Comparison of ENCODE assay signal across 14 cellular contexts in the genomic region with DNA sequence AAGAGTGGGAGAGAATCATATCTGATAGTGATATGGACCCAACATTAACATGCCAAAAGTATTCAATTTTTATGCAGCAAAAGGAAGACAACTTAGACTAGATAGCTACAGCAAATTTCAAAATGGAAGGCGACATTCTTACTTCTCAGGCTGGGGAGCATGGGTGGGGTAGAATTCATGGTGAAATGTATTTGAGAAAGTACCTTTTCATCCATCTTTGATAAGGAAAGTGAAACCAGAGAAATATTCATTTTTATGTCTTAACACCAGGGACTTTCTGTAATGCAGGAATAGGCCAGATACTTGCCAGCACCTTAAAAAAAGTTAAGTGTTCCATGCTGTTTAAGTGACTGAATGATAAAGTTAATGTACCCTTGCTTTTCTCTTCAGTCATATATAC. TPM values are rescaled to one million over a fixed set of nuclear protein-coding genes. Genes with fewer than 3 reads are reported as not detected.
DNase-seq lines count a peak whose midpoint lies in the region; FAIRE-seq and TF ChIP-seq lines count a peak whose summit lies in the region.
"Had no signal": no experiment of that assay in that cellular context is flagged by ENCODE, and none has a peak within 500 bp of the region (broad histone marks: within the 10 kb centered on the region; RNA-seq: fewer than 3 reads in every experiment).

No MANE protein-coding gene starts in this region.

- H3K27me3 ChIP-seq in mammary epithelial cell (ENCODE audit: insufficient read depth, low read length) (no peaks in the 10 kb centered on the region), OCI-LY3 (ENCODE audit: low read depth, low read length) (no peaks in the 10 kb centered on the region), stomach (no peaks in the 10 kb centered on the region)
- H3K27me3 ChIP-seq: right lobe of liver, transverse colon had no signal

- H3K27ac ChIP-seq in mammary epithelial cell (ENCODE audit: insufficient read depth, low read depth, low read length) (no peak overlapping the region), OCI-LY3 (ENCODE audit: low read length) (no peak overlapping the region), coronary artery (peak overlapping the region; percentile 21 to 35), stomach (peak overlapping the region in 3 of 5 donors; percentile 70 to 100 (median 73))
- H3K27ac ChIP-seq: SK-N-MC, transverse colon had no signal

- CTCF ChIA-PET in MCF 10A (lab: Yijun Ruan, JAX), result interaction anchor here (1.2 kb wide), 1 partner anchor 750 kb away, joined by 3 read pairs; no protein-coding TSS in a partner anchor
- CTCF ChIA-PET in mammary epithelial cell (lab: Charles Lee; ENCODE audit: low non-redundant PET), result no interaction called here

- intact Hi-C loops in MCF 10A (cut with micrococcal nuclease), result no loop called here
- intact Hi-C loops in mammary epithelial cell (cut with micrococcal nuclease), result no loop called here
- intact Hi-C loops in stomach (cut with DNase I; ENCODE audit: low total_unique reads), result no loop called here

- no peaks in the 10 kb centered on the region for H3K36me3 ChIP-seq in mammary epithelial cell (ENCODE audit: insufficient read depth, low read length)
- peaks cover 46% of the 10 kb centered on the region for H3K36me3 ChIP-seq in OCI-LY3 (replicated peaks; ENCODE audit: low read depth, low read length)
- H3K36me3 ChIP-seq in stomach, result peaks cover 0 to 4% (median 0%) of the 10 kb centered on the region in 4 donors
- H3K36me3 ChIP-seq: right lobe of liver, transverse colon had no signal

- no peak for DNase-seq in MCF 10A (ENCODE audit: unreplicated experiment)
- DNase-seq in mammary epithelial cell, result no peak
- DNase-seq in coronary artery (ENCODE audit: low spot score), result no peak
- no peak for DNase-seq in stomach
- DNase-seq in amniotic stem cell (lab: John Stamatoyannopoulos, UW), result no peak
- no peak for DNase-seq in D721Med (ENCODE audit: insufficient read length, low spot score)
- no peak for DNase-seq in T1000 (lab: John Stamatoyannopoulos, UW)
- DNase-seq: activated CD4-positive, alpha-beta T cell treated with anti-CD3 and anti-CD28 coated beads, Interleukin-2, amount 50 U/mL, for 1 hour; NCI-H1417; NCI-H748 treated with DMSO at 0.1 percent for 48 hours; right lobe of liver; transverse colon had no signal

- H3K36me3 Mint-ChIP-seq in MCF 10A (ENCODE audit: insufficient read depth, unreplicated experiment), result peaks cover 59% of the 10 kb centered on the region

- H3K4me3 ChIP-seq in mammary epithelial cell (replicated peaks in 1 of 3; ENCODE audit: insufficient read depth in 1 of 3, low read depth in 2 of 3, low read length in 3 of 3) (no peak overlapping the region), OCI-LY3 (ENCODE audit: low read length) (no peak overlapping the region), coronary artery (peak overlapping the region; percentile 1), stomach (no peak overlapping the region)
- H3K4me3 ChIP-seq: right lobe of liver, SK-N-MC, transverse colon had no signal

- peaks cover 93% of the 10 kb centered on the region for H3K79me2 ChIP-seq in mammary epithelial cell (ENCODE audit: insufficient read depth, low read length)
- H3K79me2 ChIP-seq in OCI-LY3 (ENCODE audit: low read length), result peaks cover 100% of the 10 kb centered on the region

- no peak overlapping the region for H3K9ac ChIP-seq in mammary epithelial cell (ENCODE audit: insufficient read depth, low read length)
- no peak overlapping the region for H3K9ac ChIP-seq in OCI-LY3 (ENCODE audit: low read length)

- H3K4me1 ChIP-seq in mammary epithelial cell (ENCODE audit: insufficient read depth, low read length) (peaks cover 40% of the 10 kb centered on the region), OCI-LY3 (ENCODE audit: low read length) (peaks cover 55% of the 10 kb centered on the region), stomach (peaks cover 43 to 86% (median 59%) of the 10 kb centered on the region in 4 donors)

- no peaks in the 10 kb centered on the region for H3K9me3 Mint-ChIP-seq in MCF 10A (ENCODE audit: unreplicated experiment)

- H3K4me2 ChIP-seq in mammary epithelial cell (ENCODE audit: insufficient read depth, low read depth, low read length) (no peak overlapping the region), OCI-LY3 (ENCODE audit: low read length) (peak overlapping the region; percentile 93)

- 100% methylated on average over 1 of the region's 1 CpG for WGBS in mammary epithelial cell (ENCODE audit: low coverage, missing lambda C conversion rate)
- 41 to 77% (median 60%) methylated on average over 1 of the region's 1 CpG for WGBS in stomach, 5 donors

- no peak for TF ChIP-seq POLR2A in stomach (IDR thresholded peaks at IDR 0.05)

- H2AFZ ChIP-seq in mammary epithelial cell (ENCODE audit: low read depth, low read length) (no peak overlapping the region), OCI-LY3 (ENCODE audit: low read depth, low read length) (no peak overlapping the region)

- peak overlapping the region; percentile 35 for H3K4me3 Mint-ChIP-seq in MCF 10A (ENCODE audit: unreplicated experiment)

- BruUV-seq in MCF 10A (replicated peaks; lab: Mats Ljungman, UMichigan) (no TSS peak), mammary epithelial cell (replicated peaks; lab: Mats Ljungman, UMichigan) (no TSS peak)

- H4K20me1 ChIP-seq in mammary epithelial cell (ENCODE audit: insufficient read depth, low read length) (no peaks in the 10 kb centered on the region), OCI-LY3 (ENCODE audit: insufficient read depth, low read length) (peaks cover 83% of the 10 kb centered on the region)

- peak overlapping the region; percentile 59 for H3K27ac Mint-ChIP-seq in MCF 10A (ENCODE audit: low read depth, unreplicated experiment)

- peaks cover 54% of the 10 kb centered on the region for H3K4me1 Mint-ChIP-seq in MCF 10A (ENCODE audit: insufficient read depth, unreplicated experiment)

- in situ Hi-C loops in mammary epithelial cell (cut with MboI; ENCODE audit: low sequenced_read_pairs in 2 of 2), result loop anchor here in 1 of 2 donors (25.0 kb wide), 2 partner anchors 345 to 745 kb away; no protein-coding TSS in a partner anchor

- TF ChIP-seq CTCF in MCF 10A (IDR thresholded peaks at IDR 0.05; ENCODE audit: unreplicated experiment), result no peak
- TF ChIP-seq CTCF in mammary epithelial cell (conservative IDR thresholded peaks at IDR 0.05 in 1 of 2, IDR thresholded peaks at IDR 0.05 in 1 of 2; ENCODE audit: extremely low read depth in 1 of 2, insufficient read depth in 1 of 2, low read depth in 1 of 2, low read length in 2 of 2), result no peak
- no peak for TF ChIP-seq CTCF in OCI-LY3 (IDR thresholded peaks at IDR 0.05; ENCODE audit: low read depth, low read length)
- TF ChIP-seq CTCF in coronary artery (IDR thresholded peaks at IDR 0.05), result no peak
- TF ChIP-seq CTCF in stomach (IDR thresholded peaks at IDR 0.05), result no peak
- TF ChIP-seq CTCF in D721Med (IDR thresholded peaks at IDR 0.05; ENCODE audit: insufficient read depth, missing control alignments), result no peak

- POLR2A ChIA-PET in MCF 10A (lab: Yijun Ruan, JAX), result interaction anchor here (0.6 to 10.8 kb wide), 19 partner anchors 8 to 1171 kb away, joined by 3 to 198 read pairs (median 4); a partner anchor contains a TSS

- dilution Hi-C loops in mammary epithelial cell (cut with HindIII; ENCODE audit: low sequenced_read_pairs), result loop anchor here (5.0 kb wide), 1 partner anchor 55 kb away; no protein-coding TSS in a partner anchor

- no peak for TF ChIP-seq EP300 in stomach (IDR thresholded peaks at IDR 0.05)

- H3K27me3 Mint-ChIP-seq in MCF 10A (ENCODE audit: insufficient read depth, unreplicated experiment), result no peaks in the 10 kb centered on the region

- no peak for FAIRE-seq in D721Med (lab: Jason Lieb, UNC)

- H3K9me3 ChIP-seq in mammary epithelial cell (replicated peaks; ENCODE audit: insufficient read depth, low read length), result no peaks in the 10 kb centered on the region
- no peaks in the 10 kb centered on the region for H3K9me3 ChIP-seq in OCI-LY3 (ENCODE audit: insufficient read depth, low read length)
- no peaks in the 10 kb centered on the region for H3K9me3 ChIP-seq in stomach
- H3K9me3 ChIP-seq: right lobe of liver, transverse colon had no signal

RNA-seq across cellular contexts. Expression of a gene that starts 13.4 kb away (rescaled TPM):
- 128 and 129 TPM in 2 replicates for total RNA-seq in MCF 10A (2022)
- 10 to 100 TPM; 26.8 to 68.2 TPM for total RNA-seq in mammary epithelial cell
- polyA plus RNA-seq in mammary epithelial cell, result 24.8 TPM
- 70.4 TPM for polyA minus RNA-seq in mammary epithelial cell
- total RNA-seq in stomach, result 100 to 1,000 TPM in 1 of 5 donors, 10 to 100 TPM in 4; 20.5 to 108 (median 33.3) TPM
- 10 to 100 TPM; 39.7 to 47.5 (median 40.2) TPM for polyA plus RNA-seq in stomach

Comparison
In these comparisons a context has a peak if more than half of its experiments do, and no peak if none do; other contexts are left out.
1. H3K27ac ChIP-seq: peak in coronary artery (2 of 2) and stomach (3 of 5); none in mammary epithelial cell (single experiment) and OCI-LY3 (single experiment).